21 cellular contexts compared by ENCODE assay signal in the genomic region with DNA sequence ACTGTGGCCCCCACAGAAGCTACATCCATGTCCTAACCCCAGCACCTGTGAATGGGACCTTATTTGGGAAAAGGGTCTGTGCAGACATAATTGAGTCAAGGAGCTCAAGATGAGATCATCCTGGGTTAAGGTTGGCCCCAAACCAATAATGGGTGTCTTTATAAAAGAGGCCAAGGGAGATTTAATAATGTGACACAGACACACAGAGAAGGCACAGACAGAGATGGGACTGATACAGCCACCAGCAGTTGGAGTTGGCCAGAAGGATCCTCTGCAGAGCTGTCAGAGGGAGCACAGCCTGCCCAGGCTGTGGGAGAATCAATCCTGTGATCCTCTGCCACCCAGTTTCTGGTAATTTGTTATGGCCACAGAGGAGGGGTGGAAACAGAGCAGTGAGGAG. TPM values are rescaled to one million over a fixed set of nuclear protein-coding genes. Genes with fewer than 3 reads are reported as not detected.
DNase-seq lines count a peak whose midpoint lies in the region; ATAC-seq and TF ChIP-seq lines count a peak whose summit lies in the region.
"Had no signal": no experiment of that assay in that cellular context is flagged by ENCODE, and none has a peak within 500 bp of the region (broad histone marks: within the 10 kb centered on the region; RNA-seq: fewer than 3 reads in every experiment).

No MANE protein-coding gene starts in this region.

- POLR2A ChIA-PET in HEK293 (lab: Yijun Ruan, JAX), result no interaction called here
- POLR2A ChIA-PET in activated naive CD8-positive, alpha-beta T cell treated with anti-CD3 and anti-CD28 coated beads, Interleukin-2, amount 10 ng/mL, durations not matched to agents 7 days and 5 days (lab: Charles Lee), result no interaction called here

- no peaks in the 10 kb centered on the region for H3K27me3 ChIP-seq in osteoblast (ENCODE audit: insufficient read depth, low read length)
- H3K27me3 ChIP-seq: Peyer's patch, SJCRH30 had no signal

- H3K9me3 ChIP-seq in HEK293 (ENCODE audit: control insufficient read depth, insufficient read depth, low read depth, low read length) (no peaks in the 10 kb centered on the region), osteoblast (ENCODE audit: low read depth, low read length) (no peaks in the 10 kb centered on the region)
- H3K9me3 ChIP-seq: Peyer's patch, SJCRH30 had no signal

- H3K79me2 ChIP-seq in osteoblast (ENCODE audit: insufficient read depth, low read length), result no peaks in the 10 kb centered on the region

- peaks cover 0 to 6% of the 10 kb centered on the region in 2 experiments; a peak in 1 of 3 replicates for H3K36me3 ChIP-seq in HEK293 (ENCODE audit: control insufficient read depth in 2 of 2, insufficient read depth in 1 of 2, low read length in 2 of 2)
- no peaks in the 10 kb centered on the region for H3K36me3 ChIP-seq in osteoblast (ENCODE audit: insufficient read depth, low read length)
- H3K36me3 ChIP-seq: SJCRH30 had no signal

- CTCF ChIA-PET in HEK293 (lab: Yijun Ruan, JAX), result interaction anchor here (0.7 to 0.8 kb wide), 2 partner anchors 86 to 354 kb away, joined by 3 read pairs; no protein-coding TSS in a partner anchor

- no peaks in the 10 kb centered on the region for H3K36me3 Mint-ChIP-seq in activated naive CD8-positive, alpha-beta T cell treated with anti-CD3 and anti-CD28 coated beads, Interleukin-2, amount 10 ng/mL, durations not matched to agents 7 days and 5 days
- H3K36me3 Mint-ChIP-seq: CD8-positive, alpha-beta memory T cell had no signal

- H3K27me3 Mint-ChIP-seq in activated naive CD8-positive, alpha-beta T cell treated with anti-CD3 and anti-CD28 coated beads, Interleukin-2, amount 10 ng/mL, durations not matched to agents 7 days and 5 days, result peaks cover under 1% of the 10 kb centered on the region

- no peaks in the 10 kb centered on the region for H3K4me1 ChIP-seq in HEK293 (ENCODE audit: control insufficient read depth, insufficient read depth, low read length)
- H3K4me1 ChIP-seq in osteoblast (ENCODE audit: insufficient read depth, low read length), result peaks cover 9% of the 10 kb centered on the region
- H3K4me1 ChIP-seq: Peyer's patch, SJCRH30 had no signal

- DNase-seq in activated CD8-positive, alpha-beta memory T cell treated with anti-CD3 and anti-CD28 coated beads, Interleukin-2, amount 50 U/mL, for 48 hours, result peak; percentile 50
- no peak for DNase-seq in activated CD8-positive, alpha-beta memory T cell treated with anti-CD3 and anti-CD28 coated beads, Interleukin-2, amount 50 U/mL, for 4 hours
- DNase-seq in activated naive CD8-positive, alpha-beta T cell treated with anti-CD3 and anti-CD28 coated beads, Interleukin-2, amount 10 ng/mL, durations not matched to agents 7 days and 5 days, result no peak
- DNase-seq in osteoblast (ENCODE audit: insufficient read length, low spot score, missing footprints), result peak; percentile 73
- no peak for DNase-seq in NCI-H1436 treated with DMSO at 0.1 percent for 48 hours (lab: John Stamatoyannopoulos, UW)
- no peak for DNase-seq in NCI-H2029 (lab: John Stamatoyannopoulos, UW)
- DNase-seq: CD8-positive, alpha-beta memory T cell; HCEC 1CT; IMR-90; NCI-H1092 treated with DMSO at 0.1 percent for 48 hours; NCI-H2081; NCI-H2171; NCI-H345; NCI-H524; NCI-H774; Peyer's patch; SJCRH30 had no signal

- H3K4me2 ChIP-seq in osteoblast (ENCODE audit: insufficient read depth, low read length), result no peak overlapping the region
- H3K4me2 ChIP-seq: GM23338, KMS-11 had no signal

- H3K27ac ChIP-seq in HEK293 (ENCODE audit: extremely low read depth, low read depth, low read length), result no peak overlapping the region
- H3K27ac ChIP-seq in osteoblast (ENCODE audit: low read depth, low read length), result no peak overlapping the region
- H3K27ac ChIP-seq: C4-2B, KMS-11, Peyer's patch, SJCRH30 had no signal

- ATAC-seq in activated naive CD8-positive, alpha-beta T cell treated with anti-CD3 and anti-CD28 coated beads, Interleukin-2, amount 10 ng/mL, durations not matched to agents 7 days and 5 days (ENCODE audit: low read depth), result no peak
- ATAC-seq: GM23338 had no signal

- no peaks in the 10 kb centered on the region for H3K4me1 Mint-ChIP-seq in activated naive CD8-positive, alpha-beta T cell treated with anti-CD3 and anti-CD28 coated beads, Interleukin-2, amount 10 ng/mL, durations not matched to agents 7 days and 5 days
- H3K4me1 Mint-ChIP-seq: CD8-positive, alpha-beta memory T cell had no signal

- H4K20me1 ChIP-seq in osteoblast (ENCODE audit: insufficient read depth, low read length), result no peaks in the 10 kb centered on the region

- H3K4me3 ChIP-seq in HEK293 (ENCODE audit: low read depth, low read length), result no peak overlapping the region
- no peak overlapping the region for H3K4me3 ChIP-seq in osteoblast (ENCODE audit: insufficient read depth, low read length)
- H3K4me3 ChIP-seq: GM23338, Peyer's patch, SJCRH30 had no signal

- no peak overlapping the region for H2AFZ ChIP-seq in osteoblast (ENCODE audit: low read length)
- H2AFZ ChIP-seq: GM23338 had no signal

- TF ChIP-seq CTCF in HEK293 (tag by site-specific recombination; IDR thresholded peaks at IDR 0.05) (no peak), osteoblast (IDR thresholded peaks at IDR 0.05; ENCODE audit: extremely low read depth, low read depth, low read length) (no peak)

- no peak overlapping the region for H3K4me3 Mint-ChIP-seq in activated naive CD8-positive, alpha-beta T cell treated with anti-CD3 and anti-CD28 coated beads, Interleukin-2, amount 10 ng/mL, durations not matched to agents 7 days and 5 days
- H3K4me3 Mint-ChIP-seq: CD8-positive, alpha-beta memory T cell; GM23338 had no signal

- no peaks in the 10 kb centered on the region for H3K9me3 Mint-ChIP-seq in activated naive CD8-positive, alpha-beta T cell treated with anti-CD3 and anti-CD28 coated beads, Interleukin-2, amount 10 ng/mL, durations not matched to agents 7 days and 5 days
- H3K9me3 Mint-ChIP-seq: CD8-positive, alpha-beta memory T cell; GM23338 had no signal

- peak overlapping the region; percentile 23 for H3K27ac Mint-ChIP-seq in activated naive CD8-positive, alpha-beta T cell treated with anti-CD3 and anti-CD28 coated beads, Interleukin-2, amount 10 ng/mL, durations not matched to agents 7 days and 5 days
- H3K27ac Mint-ChIP-seq: CD8-positive, alpha-beta memory T cell; GM23338 had no signal

TF ChIP-seq in HEK293, 187 proteins besides CTCF, POLR2A, EP300 and RAD21:
- TF ChIP-seq, protein P1, sequence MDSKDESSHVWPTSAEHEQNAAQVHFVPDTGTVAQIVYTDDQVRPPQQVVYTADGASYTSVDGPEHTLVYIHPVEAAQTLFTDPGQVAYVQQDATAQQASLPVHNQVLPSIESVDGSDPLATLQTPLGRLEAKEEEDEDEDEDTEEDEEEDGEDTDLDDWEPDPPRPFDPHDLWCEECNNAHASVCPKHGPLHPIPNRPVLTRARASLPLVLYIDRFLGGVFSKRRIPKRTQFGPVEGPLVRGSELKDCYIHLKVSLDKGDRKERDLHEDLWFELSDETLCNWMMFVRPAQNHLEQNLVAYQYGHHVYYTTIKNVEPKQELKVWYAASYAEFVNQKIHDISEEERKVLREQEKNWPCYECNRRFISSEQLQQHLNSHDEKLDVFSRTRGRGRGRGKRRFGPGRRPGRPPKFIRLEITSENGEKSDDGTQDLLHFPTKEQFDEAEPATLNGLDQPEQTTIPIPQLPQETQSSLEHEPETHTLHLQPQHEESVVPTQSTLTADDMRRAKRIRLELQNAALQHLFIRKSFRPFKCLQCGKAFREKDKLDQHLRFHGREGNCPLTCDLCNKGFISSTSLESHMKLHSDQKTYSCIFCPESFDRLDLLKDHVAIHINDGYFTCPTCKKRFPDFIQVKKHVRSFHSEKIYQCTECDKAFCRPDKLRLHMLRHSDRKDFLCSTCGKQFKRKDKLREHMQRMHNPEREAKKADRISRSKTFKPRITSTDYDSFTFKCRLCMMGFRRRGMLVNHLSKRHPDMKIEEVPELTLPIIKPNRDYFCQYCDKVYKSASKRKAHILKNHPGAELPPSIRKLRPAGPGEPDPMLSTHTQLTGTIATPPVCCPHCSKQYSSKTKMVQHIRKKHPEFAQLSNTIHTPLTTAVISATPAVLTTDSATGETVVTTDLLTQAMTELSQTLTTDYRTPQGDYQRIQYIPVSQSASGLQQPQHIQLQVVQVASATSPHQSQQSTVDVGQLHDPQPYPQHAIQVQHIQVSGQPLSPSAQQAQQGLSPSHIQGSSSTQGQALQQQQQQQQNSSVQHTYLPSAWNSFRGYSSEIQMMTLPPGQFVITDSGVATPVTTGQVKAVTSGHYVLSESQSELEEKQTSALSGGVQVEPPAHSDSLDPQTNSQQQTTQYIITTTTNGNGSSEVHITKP (tag by site-specific recombination; IDR thresholded peaks at IDR 0.05), result peak; percentile 53; the same call in 1 of the 2 replicates
- no peak for TF ChIP-seq ZNF514 (tag by site-specific recombination; IDR thresholded peaks at IDR 0.05)

RNA-seq across cellular contexts. Expression of a gene that starts 26.0 kb away (rescaled TPM):
- total RNA-seq in activated naive CD8-positive, alpha-beta T cell treated with anti-CD3 and anti-CD28 coated beads, Interleukin-2, amount 10 ng/mL, durations not matched to agents 7 days and 5 days, result 1 to 10 TPM; 1.5 to 2.1 TPM
- total RNA-seq in osteoblast, result 0.72 and 0.88 TPM in 2 replicates

Comparison
In these comparisons a context has a peak if more than half of its experiments do, and no peak if none do; other contexts are left out.
1. DNase-seq: peak in activated CD8-positive, alpha-beta memory T cell treated with anti-CD3 and anti-CD28 coated beads, Interleukin-2, amount 50 U/mL, for 48 hours (single experiment) and osteoblast (single experiment); none in activated CD8-positive, alpha-beta memory T cell treated with anti-CD3 and anti-CD28 coated beads, Interleukin-2, amount 50 U/mL, for 4 hours (single experiment), activated naive CD8-positive, alpha-beta T cell treated with anti-CD3 and anti-CD28 coated beads, Interleukin-2, amount 10 ng/mL, durations not matched to agents 7 days and 5 days (single experiment), NCI-H1436 treated with DMSO at 0.1 percent for 48 hours (single experiment) and NCI-H2029 (single experiment).